In the genomic region with DNA sequence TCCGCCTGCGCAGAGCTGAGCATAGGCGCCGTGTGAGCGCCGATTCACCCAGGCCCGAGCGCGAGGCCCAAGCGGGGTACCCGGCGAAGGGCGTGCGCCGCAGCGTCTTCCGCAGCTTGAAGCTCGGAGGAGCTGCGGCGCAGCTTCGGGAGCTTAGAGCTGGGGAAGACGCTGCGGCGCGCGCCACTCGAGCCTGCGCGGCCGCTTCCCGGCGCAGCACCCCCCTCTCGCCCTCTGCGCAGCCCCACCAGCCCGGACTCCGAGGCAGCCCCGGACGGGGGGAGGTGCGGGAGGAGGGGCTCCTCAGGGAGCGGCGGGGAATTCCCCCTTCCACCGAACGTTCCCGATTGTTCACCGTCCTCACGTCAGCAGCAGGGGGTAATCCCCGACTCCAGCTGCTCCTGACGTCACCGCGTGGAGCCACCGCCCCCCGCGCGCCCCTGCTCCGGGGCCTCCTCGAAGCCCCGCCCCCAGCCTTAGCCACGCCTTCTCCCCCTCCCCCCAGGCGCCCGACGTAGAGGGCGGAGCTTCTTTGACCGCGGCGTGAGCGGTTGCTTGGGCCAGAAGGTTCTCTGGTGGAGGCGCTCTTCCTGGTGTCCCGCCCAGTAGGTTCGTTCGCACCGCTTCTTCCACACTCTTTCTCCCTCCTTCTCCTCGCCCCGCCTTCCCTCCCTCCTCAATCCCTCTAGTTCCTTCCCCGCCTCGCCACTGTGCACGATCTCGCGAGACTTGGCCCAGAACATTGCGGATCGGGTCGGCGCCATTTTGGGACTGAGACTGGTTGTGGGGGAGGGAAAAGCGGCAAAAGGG, we compare ENCODE assay signal across 8 cellular contexts. TPM values are rescaled to one million over a fixed set of nuclear protein-coding genes. Genes with fewer than 3 reads are reported as not detected.
A peak's percentile ranks its signal among the peaks of the same experiment; 100 is the strongest.
DNase-seq lines count a peak whose midpoint lies in the region; ATAC-seq, FAIRE-seq and TF ChIP-seq lines count a peak whose summit lies in the region.

A gene with protein sequence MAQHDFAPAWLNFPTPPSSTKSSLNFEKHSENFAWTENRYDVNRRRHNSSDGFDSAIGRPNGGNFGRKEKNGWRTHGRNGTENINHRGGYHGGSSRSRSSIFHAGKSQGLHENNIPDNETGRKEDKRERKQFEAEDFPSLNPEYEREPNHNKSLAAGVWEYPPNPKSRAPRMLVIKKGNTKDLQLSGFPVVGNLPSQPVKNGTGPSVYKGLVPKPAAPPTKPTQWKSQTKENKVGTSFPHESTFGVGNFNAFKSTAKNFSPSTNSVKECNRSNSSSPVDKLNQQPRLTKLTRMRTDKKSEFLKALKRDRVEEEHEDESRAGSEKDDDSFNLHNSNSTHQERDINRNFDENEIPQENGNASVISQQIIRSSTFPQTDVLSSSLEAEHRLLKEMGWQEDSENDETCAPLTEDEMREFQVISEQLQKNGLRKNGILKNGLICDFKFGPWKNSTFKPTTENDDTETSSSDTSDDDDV (plus strand): TSS at position 742 of the 810 bp plus-strand sequence. CDS start 40,072 bp downstream, outside the sequence.

- H2BK15ac ChIP-seq in H1 (ENCODE audit: low read length) (peak within 1 kb of the TSS; percentile 99), mesenchymal stem cell (ENCODE audit: low read depth, poor library complexity, severe bottlenecking) (peak within 1 kb of the TSS; percentile 97)

- H2BK5ac ChIP-seq in H1 (ENCODE audit: low read depth, low read length) (peak within 1 kb of the TSS; percentile 99), mesenchymal stem cell (ENCODE audit: low read depth, low read length, poor library complexity, severe bottlenecking) (peak within 1 kb of the TSS; percentile 92)

- peak within 1 kb of the TSS; percentile 95 for H3K56ac ChIP-seq in H1 (replicated peaks; ENCODE audit: insufficient read length, low read depth, low read length)

- H3K23ac ChIP-seq in H1 (ENCODE audit: insufficient read length), result no peak within 1 kb of the TSS
- H3K23ac ChIP-seq in mesenchymal stem cell (ENCODE audit: low read length in 2 of 2), result peak within 1 kb of the TSS; percentile 83 to 96

- H3K36me3 ChIP-seq in H1 (ENCODE audit: control insufficient read depth in 2 of 4, insufficient read depth in 4 of 4, low read length in 3 of 4) (peaks cover 0 to 22% (median 0%) of the 10 kb centered on the region in 4 experiments; a peak in 1 of 8 replicates), mesenchymal stem cell (ENCODE audit: control insufficient read depth in 1 of 2, insufficient read depth in 2 of 2, low read depth in 1 of 2, low read length in 2 of 2) (peaks cover 3 to 5% of the 10 kb centered on the region in 2 experiments)

- H4K20me1 ChIP-seq in H1 (replicated peaks in 1 of 2; ENCODE audit: control insufficient read depth in 1 of 2, insufficient read depth in 2 of 2, low read length in 2 of 2), result peaks cover 13 to 19% of the 10 kb centered on the region in 2 experiments

- TF ChIP-seq CTCF in H1 (IDR thresholded peaks at IDR 0.05; ENCODE audit: control extremely low read depth in 1 of 3, insufficient read depth in 1 of 3, low read depth in 1 of 3, low read length in 3 of 3), result no peak

- DNase-seq in COLO829 (ENCODE audit: low spot score) (peak; percentile 95), HTR-8/SVneo (ENCODE audit: insufficient read length, low spot score) (peak; percentile 95), NOMO-1 treated with dmso at 0.1 percent for 144 hours (lab: John Stamatoyannopoulos, UW; ENCODE audit: unreplicated experiment) (peak; percentile 100), H1 (ENCODE audit: low read depth in 1 of 2, low spot score in 2 of 2) (peak; percentile 91 to 97), mesenchymal stem cell (peak; percentile 100)
- peak; percentile 86 to 97 (median 93) for DNase-seq in activated CD8-positive, alpha-beta memory T cell treated with anti-CD3 and anti-CD28 coated beads for 48 hours (ENCODE audit: low read depth in 2 of 3, low spot score in 2 of 3)
- DNase-seq in stimulated activated CD8-positive, alpha-beta memory T cell treated with anti-CD3 and anti-CD28 coated beads, Interleukin-12 subunit alpha, Interleukin-12 subunit beta, amount 100 ng/mL, for 4 hours (ENCODE audit: low read depth), result peak; percentile 98

- H3K27ac ChIP-seq in H1 (ENCODE audit: low read depth, low read length) (peak within 1 kb of the TSS; percentile 99), mesenchymal stem cell (ENCODE audit: low read length, poor library complexity, severe bottlenecking) (peak within 1 kb of the TSS; percentile 99)

- no peaks in the 10 kb centered on the region for H3K27me3 ChIP-seq in H1 (replicated peaks in 1 of 4; ENCODE audit: control insufficient read depth in 3 of 4, extremely low read depth in 1 of 4, insufficient read depth in 3 of 4, low read length in 3 of 4)
- no peaks in the 10 kb centered on the region for H3K27me3 ChIP-seq in mesenchymal stem cell (ENCODE audit: control insufficient read depth in 1 of 2, insufficient read depth in 1 of 2, low read length in 2 of 2)

- peak; percentile 60 to 86; a peak in 2 of 3 replicates for TF ChIP-seq POLR2A in H1 (IDR thresholded peaks at IDR 0.05; ENCODE audit: control extremely low read depth in 1 of 2, low read depth in 2 of 2, low read length in 2 of 2)

- H2BK120ac ChIP-seq in H1 (replicated peaks; ENCODE audit: low read depth, low read length) (no peak within 1 kb of the TSS), mesenchymal stem cell (ENCODE audit: low read depth, low read length) (peak within 1 kb of the TSS; percentile 92)

- H3K4me3 ChIP-seq in H1 (ENCODE audit: extremely low read depth in 1 of 4, insufficient read depth in 2 of 4, low read depth in 3 of 4, low read length in 4 of 4) (peak within 1 kb of the TSS; percentile 94 to 99 (median 96)), mesenchymal stem cell (ENCODE audit: insufficient read depth in 1 of 2, low read depth in 1 of 2, low read length in 2 of 2) (peak within 1 kb of the TSS; percentile 84 to 95)

- H3K9me3 ChIP-seq in H1 (ENCODE audit: insufficient read depth in 2 of 2, low read depth in 1 of 2, low read length in 1 of 2) (no peaks in the 10 kb centered on the region), mesenchymal stem cell (ENCODE audit: control insufficient read depth, low read length) (no peaks in the 10 kb centered on the region)

- peak within 1 kb of the TSS; percentile 90 to 93 for H3K4me2 ChIP-seq in H1 (ENCODE audit: insufficient read depth in 1 of 2, low read depth in 2 of 2, low read length in 2 of 2)
- H3K4me2 ChIP-seq in mesenchymal stem cell (ENCODE audit: low read length, poor library complexity, severe bottlenecking), result peak within 1 kb of the TSS; percentile 100

- H4K8ac ChIP-seq in H1 (ENCODE audit: extremely low read depth, insufficient read depth, low read length) (peak within 1 kb of the TSS; percentile 100), mesenchymal stem cell (ENCODE audit: low read length) (peak within 1 kb of the TSS; percentile 96)

- H3K18ac ChIP-seq in H1 (ENCODE audit: extremely low read depth, low read length) (peak within 1 kb of the TSS; percentile 100), mesenchymal stem cell (ENCODE audit: low read depth in 1 of 2, low read length in 2 of 2) (peak within 1 kb of the TSS; percentile 97 to 99)

- H2BK20ac ChIP-seq in H1 (ENCODE audit: low read length), result no peak within 1 kb of the TSS; the same call in 1 of the 2 replicates

- H3K4ac ChIP-seq in H1 (replicated peaks; ENCODE audit: insufficient read length, low read depth, low read length), result peak within 1 kb of the TSS; percentile 98
- peak within 1 kb of the TSS; percentile 82 to 100 for H3K4ac ChIP-seq in mesenchymal stem cell (ENCODE audit: low read depth in 1 of 2, low read length in 2 of 2)

- H3K9ac ChIP-seq in H1 (replicated peaks in 1 of 4; ENCODE audit: extremely low read depth in 1 of 4, low read depth in 3 of 4, low read length in 3 of 4), result peak within 1 kb of the TSS; percentile 99
- peak within 1 kb of the TSS; percentile 100 for H3K9ac ChIP-seq in mesenchymal stem cell (ENCODE audit: low read length)

- WGBS in H1 (ENCODE audit: extremely low coverage in 1 of 2, insufficient coverage in 1 of 2, insufficient read length in 1 of 2, insufficient replicate concordance in 2 of 2, low coverage in 1 of 2, low lambda C conversion rate in 2 of 2, missing lambda C conversion rate in 1 of 2), 2 experiments, result 1% methylated on average over 18 of the region's 83 CpGs; no CpG with 5 or more reads in 1 of the 2 experiments
- under 1% methylated on average over 43 of the region's 83 CpGs for WGBS in mesenchymal stem cell

- H3K23me2 ChIP-seq in H1 (ENCODE audit: low read depth, low read length), result peaks cover 11% of the 10 kb centered on the region

- peak within 1 kb of the TSS; percentile 89 for H4K91ac ChIP-seq in H1 (replicated peaks; ENCODE audit: insufficient read length, low read length)
- peak within 1 kb of the TSS; percentile 98 for H4K91ac ChIP-seq in mesenchymal stem cell (ENCODE audit: low read length)

- CTCF ChIA-PET in H1 (lab: Charles Lee; ENCODE audit: partially characterized antibody), result interaction anchor here (0.6 kb wide), 1 partner anchor 50 kb away, joined by 3 read pairs; no protein-coding TSS in a partner anchor

- H2BK12ac ChIP-seq in H1 (ENCODE audit: low read depth, low read length), result peak within 1 kb of the TSS; percentile 97
- peak within 1 kb of the TSS in 1 of 2 experiments; percentile 49 for H2BK12ac ChIP-seq in mesenchymal stem cell (ENCODE audit: low read length in 2 of 2)

- H3K4me1 ChIP-seq in H1 (replicated peaks in 1 of 4; ENCODE audit: control insufficient read depth in 3 of 4, insufficient read depth in 4 of 4, low read length in 3 of 4) (peaks cover 0 to 4% (median 1%) of the 10 kb centered on the region in 4 experiments; a peak in 2 of 7 replicates), mesenchymal stem cell (ENCODE audit: control insufficient read depth, insufficient read depth, low read depth, low read length) (peaks cover 5% of the 10 kb centered on the region)

- H2AFZ ChIP-seq in H1 (ENCODE audit: low read length), result peak within 1 kb of the TSS; percentile 77; the same call in 1 of the 2 replicates
- peak within 1 kb of the TSS; percentile 83 for H2AFZ ChIP-seq in mesenchymal stem cell (ENCODE audit: low read depth, low read length)

- peak within 1 kb of the TSS; percentile 97 for H4K5ac ChIP-seq in H1 (ENCODE audit: insufficient read length, low read depth, low read length)

- H3K14ac ChIP-seq in H1 (ENCODE audit: insufficient read length) (peak within 1 kb of the TSS; percentile 78), mesenchymal stem cell (ENCODE audit: low read length in 2 of 2) (peak within 1 kb of the TSS in 1 of 2 experiments; percentile 99)

- FAIRE-seq in HTR-8/SVneo (lab: Jason Lieb, UNC) (peak; percentile 91), H1 (lab: Jason Lieb, UNC) (no peak)

- POLR2A ChIA-PET in H1 (lab: Charles Lee; ENCODE audit: partially characterized antibody), result interaction anchor here (0.6 to 1.4 kb wide), 25 partner anchors 10 to 1179 kb away, joined by 3 to 17 read pairs (median 3); a partner anchor contains a TSS

- peaks cover 38 to 48% of the 10 kb centered on the region in 2 experiments for H3K79me2 ChIP-seq in H1 (ENCODE audit: control insufficient read depth in 1 of 2, insufficient read depth in 2 of 2, low read length in 2 of 2)

- no peak for TF ChIP-seq RAD21 in H1 (IDR thresholded peaks at IDR 0.05 in 1 of 2, conservative IDR thresholded peaks at IDR 0.05 in 1 of 2; ENCODE audit: low read depth in 2 of 2, low read length in 2 of 2)

- peak; percentile 54 for ATAC-seq in GM21367 (IDR thresholded peaks at IDR 0.05; ENCODE audit: unreplicated experiment)

- H3K79me1 ChIP-seq in H1 (ENCODE audit: low read depth, low read length), result no peaks in the 10 kb centered on the region
- H3K79me1 ChIP-seq in mesenchymal stem cell (replicated peaks; ENCODE audit: low read length, poor library complexity, severe bottlenecking), result peaks cover 3% of the 10 kb centered on the region

- peak in 1 of 2 experiments; percentile 71; a peak in 1 of 3 replicates for TF ChIP-seq EP300 in H1 (IDR thresholded peaks at IDR 0.05; ENCODE audit: borderline replicate concordance in 1 of 2, low read depth in 2 of 2, low read length in 2 of 2)

- H2AK5ac ChIP-seq in H1 (ENCODE audit: low read depth, low read length), result peak within 1 kb of the TSS; percentile 77
- H2AK5ac ChIP-seq in mesenchymal stem cell (ENCODE audit: low read length, severe bottlenecking), result peak within 1 kb of the TSS; percentile 41

RNA-seq across cellular contexts. Expression of the gene that starts here (rescaled TPM):
- 104 and 108 TPM in 2 replicates for total RNA-seq in H1 (2021; fragmentation: NEBNext Ultra II Directional; extraction: Animal tissue kit (Norgen Biotek cat#: 25700))
- polyA plus RNA-seq in H1 (2011; rRNA removed), result 12.5 and 29.2 TPM in 2 replicates
- polyA plus RNA-seq in H1 (2011; cell fraction: cytosol; rRNA removed), result 54.6 TPM
- polyA plus RNA-seq in H1 (2011; cell fraction: nucleus; rRNA removed), result 14.3 TPM
- 56.5 to 96.5 TPM (median 60.7 TPM) in 4 replicates for polyA plus RNA-seq in H1 (2012, experiment 1 of 2)
- polyA plus RNA-seq in H1 (2012, experiment 2 of 2), result 4.8 TPM
- 77.9 TPM for polyA plus RNA-seq in H1 (2013, experiment 1 of 2)
- polyA plus RNA-seq in H1 (2013, experiment 2 of 2), result 72.0 TPM
- polyA minus RNA-seq in H1 (2011; rRNA and poly(A)+ RNA removed), result 30.6 and 31.8 TPM in 2 replicates
- 41.2 TPM for polyA minus RNA-seq in H1 (2011; cell fraction: cytosol; rRNA and poly(A)+ RNA removed)
- polyA minus RNA-seq in H1 (2011; cell fraction: nucleus; rRNA and poly(A)+ RNA removed), result 60.3 TPM
- 35.5 TPM for polyA plus RNA-seq in mesenchymal stem cell (2013, experiment 1 of 2)
- 37.4 TPM for polyA plus RNA-seq in mesenchymal stem cell (2013, experiment 2 of 2)

Comparison
In these comparisons a context has a peak if more than half of its experiments do, and no peak if none do; other contexts are left out.
1. Peak in every context shown above with its lines: DNase-seq, ATAC-seq, H3K4me3 ChIP-seq and H3K27ac ChIP-seq.